ENCODE assay signal across 12 cellular contexts in genomic region chr1:110234691-110235090, GRCh38. TPM values are rescaled to one million over a fixed set of nuclear protein-coding genes. Genes with fewer than 3 reads are reported as not detected.
DNase-seq lines count a peak whose midpoint lies in the region; TF ChIP-seq lines count a peak whose summit lies in the region.
"Had no signal": no experiment of that assay in that cellular context is flagged by ENCODE, and none has a peak within 500 bp of the region (broad histone marks: within the 10 kb centered on the region; RNA-seq: fewer than 3 reads in every experiment).

No MANE protein-coding gene starts in this region.

- H3K4me1 ChIP-seq in GM23248 (ENCODE audit: insufficient read depth) (peaks cover 42% of the 10 kb centered on the region), mesenchymal stem cell (ENCODE audit: control insufficient read depth, insufficient read depth, low read depth, low read length) (no peaks in the 10 kb centered on the region)
- H3K4me1 ChIP-seq: thyroid gland had no signal

- no peak overlapping the region for H3K23ac ChIP-seq in mesenchymal stem cell (ENCODE audit: low read length in 2 of 2)

- peaks cover 17% of the 10 kb centered on the region for H3K36me3 Mint-ChIP-seq in Calu3 (ENCODE audit: insufficient read depth, unreplicated experiment)
- H3K36me3 Mint-ChIP-seq in activated naive CD8-positive, alpha-beta T cell treated with anti-CD3 and anti-CD28 coated beads for 36 hours, result peaks cover 13% of the 10 kb centered on the region
- H3K36me3 Mint-ChIP-seq: naive B cell had no signal

- H2BK15ac ChIP-seq in mesenchymal stem cell (ENCODE audit: low read depth, poor library complexity, severe bottlenecking), result no peak overlapping the region

- H3K4me1 Mint-ChIP-seq in Calu3 (ENCODE audit: low read depth, unreplicated experiment), result peaks cover 59% of the 10 kb centered on the region
- H3K4me1 Mint-ChIP-seq in activated naive CD8-positive, alpha-beta T cell treated with anti-CD3 and anti-CD28 coated beads for 36 hours, result peaks cover 48% of the 10 kb centered on the region

- H3K9ac ChIP-seq in GM23248 (peak overlapping the region; percentile 73; the same call in 1 of the 2 replicates), mesenchymal stem cell (ENCODE audit: low read length) (peak overlapping the region; percentile 67)

- no peak overlapping the region for H2BK12ac ChIP-seq in mesenchymal stem cell (ENCODE audit: low read length in 2 of 2)

- peak overlapping the region; percentile 61 for H3K4me3 Mint-ChIP-seq in Calu3 (ENCODE audit: low read depth, unreplicated experiment)
- no peak overlapping the region for H3K4me3 Mint-ChIP-seq in activated naive CD8-positive, alpha-beta T cell treated with anti-CD3 and anti-CD28 coated beads for 36 hours

- H3K27ac Mint-ChIP-seq in Calu3 (ENCODE audit: unreplicated experiment), result peak overlapping the region; percentile 95
- peak overlapping the region; percentile 94 for H3K27ac Mint-ChIP-seq in activated naive CD8-positive, alpha-beta T cell treated with anti-CD3 and anti-CD28 coated beads for 36 hours

- H3F3A ChIP-seq in GM23248 (ENCODE audit: insufficient read depth), result peaks cover 44% of the 10 kb centered on the region

- WGBS in GM23248 (ENCODE audit: low coverage in 1 of 2, low lambda C conversion rate in 2 of 2, missing lambda C conversion rate in 2 of 2), 2 experiments, result 73 to 76% methylated on average over 5 of the region's 5 CpGs
- 83% methylated on average over 5 of the region's 5 CpGs for WGBS in mesenchymal stem cell

- no peaks in the 10 kb centered on the region for H3K9me3 ChIP-seq in GM23248 (ENCODE audit: low read depth)
- H3K9me3 ChIP-seq in mesenchymal stem cell (ENCODE audit: control insufficient read depth, low read length), result no peaks in the 10 kb centered on the region
- H3K9me3 ChIP-seq: thyroid gland had no signal

- no peak for TF ChIP-seq CTCF in Calu3 (IDR thresholded peaks at IDR 0.05; ENCODE audit: unreplicated experiment)

- no peak overlapping the region for H3K14ac ChIP-seq in mesenchymal stem cell (ENCODE audit: low read length in 2 of 2)

- H3K27me3 Mint-ChIP-seq in Calu3 (ENCODE audit: unreplicated experiment), result no peaks in the 10 kb centered on the region
- no peaks in the 10 kb centered on the region for H3K27me3 Mint-ChIP-seq in activated naive CD8-positive, alpha-beta T cell treated with anti-CD3 and anti-CD28 coated beads for 36 hours
- H3K27me3 Mint-ChIP-seq: naive B cell had no signal

- H2AFZ ChIP-seq in GM23248 (no peak overlapping the region), mesenchymal stem cell (ENCODE audit: low read depth, low read length) (no peak overlapping the region)

- in situ Hi-C loops in GM23248 (cut with MboI), result no loop called here

- H2BK120ac ChIP-seq in mesenchymal stem cell (ENCODE audit: low read depth, low read length), result no peak overlapping the region

- DNase-seq in Calu3 (no peak), GM23248 (peak; percentile 66), mesenchymal stem cell (no peak), DMS79 treated with DMSO at 0.1 percent for 48 hours (lab: John Stamatoyannopoulos, UW) (no peak), NCI-H1436 (lab: John Stamatoyannopoulos, UW) (no peak)
- no peak for DNase-seq in activated naive CD8-positive, alpha-beta T cell treated with anti-CD3 and anti-CD28 coated beads for 36 hours
- DNase-seq in activated CD8-positive, alpha-beta memory T cell treated with anti-CD3 and anti-CD28 coated beads, Interleukin-2, amount 50 U/mL, for 48 hours, result no peak
- DNase-seq: anterior cingulate cortex, MM.1S, naive B cell, NCI-H2171, thyroid gland had no signal

- peaks cover 5% of the 10 kb centered on the region for H3K79me2 ChIP-seq in GM23248 (ENCODE audit: insufficient read depth)

- H3K27me3 ChIP-seq in GM23248 (replicated peaks; ENCODE audit: insufficient read depth), result no peaks in the 10 kb centered on the region
- H3K27me3 ChIP-seq in mesenchymal stem cell (ENCODE audit: control insufficient read depth in 1 of 2, insufficient read depth in 1 of 2, low read length in 2 of 2), result peaks cover 0 to 54% of the 10 kb centered on the region in 2 experiments
- H3K27me3 ChIP-seq: thyroid gland had no signal

- intact Hi-C loops in Calu3 (cut with micrococcal nuclease; ENCODE audit: unreplicated experiment), result no loop called here

- H3K9me2 ChIP-seq in GM23248 (ENCODE audit: insufficient read depth), result no peaks in the 10 kb centered on the region

- H3K36me3 ChIP-seq in GM23248 (ENCODE audit: low read depth) (peaks cover 7% of the 10 kb centered on the region; the same call in 1 of the 2 replicates), mesenchymal stem cell (ENCODE audit: control insufficient read depth in 1 of 2, insufficient read depth in 2 of 2, low read depth in 1 of 2, low read length in 2 of 2) (peaks cover 0 to 29% of the 10 kb centered on the region in 2 experiments)
- H3K36me3 ChIP-seq: thyroid gland had no signal

- H3K4me3 ChIP-seq in GM23248 (no peak overlapping the region), mesenchymal stem cell (ENCODE audit: insufficient read depth in 1 of 2, low read depth in 1 of 2, low read length in 2 of 2) (no peak overlapping the region)
- H3K4me3 ChIP-seq: thyroid gland had no signal

- no TSS peak for BruUV-seq in Calu3 (replicated peaks; lab: Mats Ljungman, UMichigan)

- H3K4ac ChIP-seq in mesenchymal stem cell (ENCODE audit: low read depth in 1 of 2, low read length in 2 of 2), result no peak overlapping the region

- no peak overlapping the region for H3K18ac ChIP-seq in mesenchymal stem cell (ENCODE audit: low read depth in 1 of 2, low read length in 2 of 2)

- H2AK5ac ChIP-seq in mesenchymal stem cell (ENCODE audit: low read length, severe bottlenecking), result no peak overlapping the region

- no peaks in the 10 kb centered on the region for H4K20me1 ChIP-seq in GM23248 (ENCODE audit: insufficient read depth)

- no peak overlapping the region for H4K8ac ChIP-seq in mesenchymal stem cell (ENCODE audit: low read length)

- H3K79me1 ChIP-seq in mesenchymal stem cell (replicated peaks; ENCODE audit: low read length, poor library complexity, severe bottlenecking), result no peaks in the 10 kb centered on the region

- CTCF ChIA-PET in Calu3 (lab: Charles Lee), result no interaction called here

- no peak overlapping the region for H4K91ac ChIP-seq in mesenchymal stem cell (ENCODE audit: low read length)

- H3K4me2 ChIP-seq in GM23248 (ENCODE audit: unreplicated experiment) (peak overlapping the region; percentile 61), mesenchymal stem cell (ENCODE audit: low read length, poor library complexity, severe bottlenecking) (no peak overlapping the region)

- no peak overlapping the region for H2BK5ac ChIP-seq in mesenchymal stem cell (ENCODE audit: low read depth, low read length, poor library complexity, severe bottlenecking)

- no peaks in the 10 kb centered on the region for H3K9me3 Mint-ChIP-seq in Calu3 (ENCODE audit: low read depth, unreplicated experiment)
- H3K9me3 Mint-ChIP-seq in activated naive CD8-positive, alpha-beta T cell treated with anti-CD3 and anti-CD28 coated beads for 36 hours, result no peaks in the 10 kb centered on the region
- H3K9me3 Mint-ChIP-seq: naive B cell had no signal

- peak overlapping the region; percentile 94 for H3K27ac ChIP-seq in GM23248
- no peak overlapping the region for H3K27ac ChIP-seq in mesenchymal stem cell (ENCODE audit: low read length, poor library complexity, severe bottlenecking)

RNA-seq across cellular contexts. Expression of gene KCNC4, which starts 24.6 kb away (rescaled TPM):
- total RNA-seq in Calu3 (2022), result 16.0 and 24.3 TPM in 2 replicates
- 12.1 and 29.3 TPM in 2 replicates for total RNA-seq in GM23248 (2014; rRNA removed; shearing (Covaris generic))
- 8.0 and 8.9 TPM in 2 replicates for polyA plus RNA-seq in GM23248 (2016; fragmentation: Nextera tagmentation; extraction: Ambion mirVana)
- 1 to 10 TPM; 6.9 to 8.0 TPM for total RNA-seq in activated naive CD8-positive, alpha-beta T cell treated with anti-CD3 and anti-CD28 coated beads for 36 hours
- 0.17 TPM for polyA plus RNA-seq in mesenchymal stem cell (2013, experiment 1 of 2)
- 0.23 TPM for polyA plus RNA-seq in mesenchymal stem cell (2013, experiment 2 of 2)
